In the genomic region with DNA sequence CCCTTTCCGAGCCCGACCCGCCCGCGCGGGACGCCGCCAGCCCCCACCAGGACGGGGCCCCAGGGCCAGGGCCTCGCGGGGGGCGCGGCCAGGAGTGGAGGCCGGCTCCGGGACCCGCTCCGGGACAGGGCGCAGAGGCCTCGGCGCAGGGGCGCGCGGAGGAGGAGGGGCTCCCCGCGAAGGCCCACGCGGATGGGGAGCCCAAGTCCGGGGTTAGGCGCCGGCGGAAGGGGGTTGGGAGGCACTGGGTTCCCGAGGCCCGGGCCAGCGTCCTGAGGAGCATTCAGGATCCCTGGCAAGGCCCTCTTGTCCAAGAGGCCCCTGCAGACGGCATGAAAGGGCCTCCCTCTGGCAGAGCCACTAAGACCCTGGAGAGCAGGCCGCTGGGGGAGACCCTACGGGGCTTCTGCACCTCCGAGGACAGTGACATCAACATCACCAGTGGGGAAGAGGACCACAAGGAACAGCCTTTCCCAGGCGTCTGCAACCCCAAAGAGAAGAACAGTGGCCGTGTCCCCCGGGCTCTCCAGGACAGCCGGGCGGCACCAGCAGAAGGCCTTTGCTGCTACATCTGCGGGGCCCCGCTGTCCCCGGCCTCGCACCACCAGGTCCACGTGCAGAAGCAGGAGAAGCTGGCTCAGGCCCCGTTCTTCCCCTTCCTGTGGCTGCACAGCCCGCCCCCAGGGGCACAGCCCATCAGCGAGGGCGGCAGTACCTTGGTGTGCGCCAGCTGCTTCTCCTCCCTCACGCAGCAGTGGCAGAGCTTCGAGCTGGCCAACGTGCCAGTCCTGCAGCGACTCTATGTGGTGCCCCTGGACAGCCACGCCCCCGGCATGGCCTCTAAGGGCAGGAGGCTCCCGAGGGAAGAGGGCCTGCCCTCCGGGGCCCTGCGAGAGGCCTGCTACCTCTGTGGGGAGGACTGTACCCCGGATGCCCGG, we compare ENCODE assay signal across 10 cellular contexts. TPM values are rescaled to one million over a fixed set of nuclear protein-coding genes. Genes with fewer than 3 reads are reported as not detected.
DNase-seq lines count a peak whose midpoint lies in the region; ATAC-seq, FAIRE-seq and TF ChIP-seq lines count a peak whose summit lies in the region.
"Had no signal": no experiment of that assay in that cellular context is flagged by ENCODE, and none has a peak within 500 bp of the region (broad histone marks: within the 10 kb centered on the region; RNA-seq: fewer than 3 reads in every experiment).

No MANE protein-coding gene starts in this region.

- no peak for TF ChIP-seq EP300 in upper lobe of left lung (IDR thresholded peaks at IDR 0.05)

- TF ChIP-seq POLR2A in upper lobe of left lung (IDR thresholded peaks at IDR 0.05), result no peak

- 45 to 65% methylated on average over 21 to 29 of the region's 64 CpGs for WGBS in upper lobe of left lung, 2 donors

- peaks cover 64% of the 10 kb centered on the region for H3K27me3 Mint-ChIP-seq in activated T-cell treated with anti-CD3 and anti-CD28 coated beads, Interleukin-2, amount 50 U/mL, for 72 hours (ENCODE audit: low read depth)
- peaks cover 64% of the 10 kb centered on the region for H3K27me3 Mint-ChIP-seq in activated T-cell treated with anti-CD3 and anti-CD28 coated beads, Interleukin-2, amount 50 U/mL, for 4 hours (ENCODE audit: low read depth)

- no peaks in the 10 kb centered on the region for H3K9me3 ChIP-seq in lower lobe of right lung
- H3K9me3 ChIP-seq in upper lobe of left lung, result no peaks in the 10 kb centered on the region

- no peak for FAIRE-seq in urothelium cell line (lab: Jason Lieb, UNC)

- H3K4me1 ChIP-seq in lower lobe of right lung (peaks cover 72% of the 10 kb centered on the region), upper lobe of left lung (peaks cover 43 to 90% (median 67%) of the 10 kb centered on the region in 4 donors)

- H3K9me3 Mint-ChIP-seq in activated T-cell treated with anti-CD3 and anti-CD28 coated beads, Interleukin-2, amount 50 U/mL, for 72 hours, result no peaks in the 10 kb centered on the region
- H3K9me3 Mint-ChIP-seq in activated T-cell treated with anti-CD3 and anti-CD28 coated beads, Interleukin-2, amount 50 U/mL, for 4 hours, result no peaks in the 10 kb centered on the region

- H3K4me3 Mint-ChIP-seq in activated T-cell treated with anti-CD3 and anti-CD28 coated beads, Interleukin-2, amount 50 U/mL, for 72 hours, result peak overlapping the region; percentile 17 to 46
- no peak overlapping the region for H3K4me3 Mint-ChIP-seq in activated T-cell treated with anti-CD3 and anti-CD28 coated beads, Interleukin-2, amount 50 U/mL, for 4 hours

- H3K27me3 ChIP-seq in lower lobe of right lung (ENCODE audit: low read depth), result peaks cover 29% of the 10 kb centered on the region
- H3K27me3 ChIP-seq in upper lobe of left lung, result peaks cover 0 to 13% (median 4%) of the 10 kb centered on the region in 4 donors

- ATAC-seq in activated T-cell treated with anti-CD3 and anti-CD28 coated beads, Interleukin-2, amount 50 U/mL, for 72 hours (replicated peaks in 1 of 2), result no peak
- no peak for ATAC-seq in activated T-cell treated with anti-CD3 and anti-CD28 coated beads, Interleukin-2, amount 50 U/mL, for 4 hours
- ATAC-seq in lower lobe of right lung (no peak), upper lobe of left lung (ENCODE audit: low FRiP score in 2 of 2) (no peak), HG03097 (IDR thresholded peaks at IDR 0.05; ENCODE audit: low FRiP score, unreplicated experiment) (no peak)

- H3K36me3 ChIP-seq in lower lobe of right lung, result no peaks in the 10 kb centered on the region
- no peaks in the 10 kb centered on the region for H3K36me3 ChIP-seq in upper lobe of left lung

- TF ChIP-seq CTCF in cardiac fibroblast (IDR thresholded peaks at IDR 0.05; ENCODE audit: low read depth, low read length) (no peak), lower lobe of right lung (IDR thresholded peaks at IDR 0.05) (no peak), upper lobe of left lung (IDR thresholded peaks at IDR 0.05) (no peak)

- intact Hi-C loops in lower lobe of right lung (cut with DNase I), result no loop called here

- H3K4me3 ChIP-seq in cardiac fibroblast (replicated peaks in 1 of 2; ENCODE audit: low read depth in 2 of 2, low read length in 2 of 2), result peak overlapping the region; percentile 11 to 38
- H3K4me3 ChIP-seq in lower lobe of right lung, result peak overlapping the region; percentile 48
- peak overlapping the region in 3 of 4 donors; percentile 42 to 58 (median 54) for H3K4me3 ChIP-seq in upper lobe of left lung

- no peak overlapping the region for H3K27ac ChIP-seq in lower lobe of right lung
- H3K27ac ChIP-seq in upper lobe of left lung, result peak overlapping the region in 2 of 4 donors; percentile 24 to 34

- H3K4me1 Mint-ChIP-seq in activated T-cell treated with anti-CD3 and anti-CD28 coated beads, Interleukin-2, amount 50 U/mL, for 72 hours (ENCODE audit: low read depth), result peaks cover 19% of the 10 kb centered on the region
- H3K4me1 Mint-ChIP-seq in activated T-cell treated with anti-CD3 and anti-CD28 coated beads, Interleukin-2, amount 50 U/mL, for 4 hours (ENCODE audit: low read depth), result peaks cover 2% of the 10 kb centered on the region

- no peak for DNase-seq in activated T-cell treated with anti-CD3 and anti-CD28 coated beads, Interleukin-2, amount 50 U/mL, for 72 hours
- DNase-seq in activated T-cell treated with anti-CD3 and anti-CD28 coated beads, Interleukin-2, amount 50 U/mL, for 4 hours, result no peak
- DNase-seq in cardiac fibroblast (ENCODE audit: low read depth in 2 of 2) (no peak), lower lobe of right lung (peak; percentile 22), upper lobe of left lung (peak in 1 of 2 donors; percentile 82), urothelium cell line (ENCODE audit: low spot score) (no peak), SW480 (ENCODE audit: low spot score) (no peak)
- DNase-seq: C1 segment of cervical spinal cord; stimulated activated CD4-positive, alpha-beta T cell treated with anti-CD3 and anti-CD28 coated beads, Interleukin-4, amount 100 ng/mL, for 1 hour had no signal

- H3K36me3 Mint-ChIP-seq in activated T-cell treated with anti-CD3 and anti-CD28 coated beads, Interleukin-2, amount 50 U/mL, for 72 hours (ENCODE audit: insufficient read depth in 2 of 2), result no peaks in the 10 kb centered on the region
- H3K36me3 Mint-ChIP-seq in activated T-cell treated with anti-CD3 and anti-CD28 coated beads, Interleukin-2, amount 50 U/mL, for 4 hours (ENCODE audit: insufficient read depth), result no peaks in the 10 kb centered on the region

- no peak overlapping the region for H3K27ac Mint-ChIP-seq in activated T-cell treated with anti-CD3 and anti-CD28 coated beads, Interleukin-2, amount 50 U/mL, for 72 hours

RNA-seq across cellular contexts. Expression of a gene that starts 58.1 kb away (rescaled TPM):
- not detected for total RNA-seq in activated T-cell treated with anti-CD3 and anti-CD28 coated beads, Interleukin-2, amount 50 U/mL, for 72 hours
- not detected for total RNA-seq in activated T-cell treated with anti-CD3 and anti-CD28 coated beads, Interleukin-2, amount 50 U/mL, for 4 hours
- total RNA-seq in lower lobe of right lung (12.8 TPM), upper lobe of left lung (10 to 100 TPM in 3 of 6 donors, 1 to 10 TPM in 2, under 1 TPM in 1; 0.40 to 35.6 (median 9.9) TPM)
